8 cellular contexts compared by ENCODE assay signal in the genomic region with DNA sequence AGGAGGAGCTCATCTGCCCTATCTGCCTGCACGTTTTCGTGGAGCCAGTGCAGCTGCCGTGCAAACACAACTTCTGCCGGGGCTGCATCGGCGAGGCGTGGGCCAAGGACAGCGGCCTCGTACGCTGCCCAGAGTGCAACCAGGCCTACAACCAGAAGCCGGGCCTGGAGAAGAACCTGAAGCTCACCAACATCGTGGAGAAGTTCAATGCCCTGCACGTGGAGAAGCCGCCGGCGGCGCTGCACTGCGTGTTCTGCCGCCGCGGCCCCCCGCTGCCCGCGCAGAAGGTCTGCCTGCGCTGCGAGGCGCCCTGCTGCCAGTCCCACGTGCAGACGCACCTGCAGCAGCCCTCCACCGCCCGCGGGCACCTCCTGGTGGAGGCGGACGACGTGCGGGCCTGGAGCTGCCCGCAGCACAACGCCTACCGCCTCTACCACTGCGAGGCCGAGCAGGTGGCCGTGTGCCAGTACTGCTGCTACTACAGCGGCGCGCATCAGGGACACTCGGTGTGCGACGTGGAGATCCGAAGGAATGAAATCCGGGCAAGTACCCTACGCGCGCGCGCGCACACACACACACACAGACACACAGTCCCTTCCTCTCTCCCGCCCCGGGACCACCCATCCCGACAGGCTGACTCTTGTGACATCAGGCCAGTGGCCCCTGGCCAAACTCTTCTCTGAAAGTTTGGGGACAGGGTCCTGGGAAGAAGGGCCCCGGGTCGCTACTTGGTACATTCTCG. TPM values are rescaled to one million over a fixed set of nuclear protein-coding genes. Genes with fewer than 3 reads are reported as not detected.
A peak's percentile ranks its signal among the peaks of the same experiment; 100 is the strongest.
DNase-seq lines count a peak whose midpoint lies in the region; ATAC-seq, FAIRE-seq and TF ChIP-seq lines count a peak whose summit lies in the region.

No MANE protein-coding gene starts in this region.

- peak; percentile 57 for TF ChIP-seq CTCF in D721Med (IDR thresholded peaks at IDR 0.05; ENCODE audit: insufficient read depth, missing control alignments)

- H3K9ac ChIP-seq in HUES64 (ENCODE audit: low read depth, low read length): peak overlapping the region; percentile 51

- POLR2A ChIA-PET in naive thymus-derived CD8-positive, alpha-beta T cell (lab: Charles Lee): interaction anchor here (0.6 to 15.9 kb wide), 30 partner anchors 9 to 636 kb away, joined by 3 to 624 read pairs (median 6); partner anchors contain the start of genes ACTR1A, ARL3, C10orf95 and CNNM2

- DNase-seq in D721Med (ENCODE audit: insufficient read length, low spot score): no peak
- peak; percentile 94 for DNase-seq in OCI-M1 (lab: John Stamatoyannopoulos, UW)
- peak; percentile 68 to 72 for DNase-seq in activated T-helper 1 cell treated with anti-CD3 and anti-CD28 coated beads, Interleukin-2, amount 50 U/mL, for 16 hours (ENCODE audit: low read depth in 1 of 2, low spot score in 1 of 2)
- DNase-seq in fibroblast of gingiva (ENCODE audit: low read depth): peak; percentile 78
- peak; percentile 74 to 91 (median 81) for DNase-seq in naive thymus-derived CD8-positive, alpha-beta T cell
- peak; percentile 84 for DNase-seq in stimulated activated naive CD8-positive, alpha-beta T cell treated with anti-CD3 and anti-CD28 coated beads, Interleukin-15, Interleukin-2, amounts not matched to agents 100 U/mL and 50 U/mL, for 24 hours

- H3K27me3 ChIP-seq in HUES64 (ENCODE audit: insufficient read depth, low read length): no peaks in the 10 kb centered on the region

- WGBS in HUES64: under 1% methylated on average over 62 of the region's 62 CpGs

- no peak for FAIRE-seq in D721Med (lab: Jason Lieb, UNC)

- H3K36me3 ChIP-seq in HUES64 (ENCODE audit: insufficient read depth, low read length): peaks cover 3% of the 10 kb centered on the region; the same call in 1 of the 2 replicates

- peak overlapping the region; percentile 67 for H3K4me3 ChIP-seq in HUES64 (ENCODE audit: low read length)

- ATAC-seq in naive thymus-derived CD8-positive, alpha-beta T cell: peak; percentile 46 to 50
- ATAC-seq in stimulated activated naive CD8-positive, alpha-beta T cell treated with anti-CD3 and anti-CD28 coated beads, Interleukin-15, Interleukin-2, amounts not matched to agents 100 U/mL and 50 U/mL, for 24 hours: peak; percentile 3
- ATAC-seq in HG02884 (IDR thresholded peaks at IDR 0.05; ENCODE audit: unreplicated experiment): no peak

- peaks cover 37 to 46% (median 41%) of the 10 kb centered on the region in 4 donors for H3K4me1 Mint-ChIP-seq in naive thymus-derived CD8-positive, alpha-beta T cell

- H3K27me3 Mint-ChIP-seq in naive thymus-derived CD8-positive, alpha-beta T cell: no peaks in the 10 kb centered on the region

- no peaks in the 10 kb centered on the region for H3K9me3 ChIP-seq in HUES64 (ENCODE audit: insufficient read depth, low read depth, low read length)

- H3K4me3 Mint-ChIP-seq in naive thymus-derived CD8-positive, alpha-beta T cell: peak overlapping the region; percentile 92 to 99 (median 98)

- peaks cover 31% of the 10 kb centered on the region for H3K4me1 ChIP-seq in HUES64 (ENCODE audit: insufficient read depth, low read length)

- no peaks in the 10 kb centered on the region for H3K9me3 Mint-ChIP-seq in naive thymus-derived CD8-positive, alpha-beta T cell

- peak overlapping the region; percentile 92 to 99 (median 97) for H3K27ac Mint-ChIP-seq in naive thymus-derived CD8-positive, alpha-beta T cell

- peaks cover 0 to 3% (median 0%) of the 10 kb centered on the region in 3 donors for H3K36me3 Mint-ChIP-seq in naive thymus-derived CD8-positive, alpha-beta T cell

- peak overlapping the region; percentile 47; the same call in 1 of the 2 replicates for H3K27ac ChIP-seq in HUES64 (ENCODE audit: low read depth, low read length)

RNA-seq across cellular contexts. Expression of gene TRIM8, which starts 0.5 kb away (rescaled TPM):
- 25.3 TPM for polyA plus RNA-seq in HUES64 (2013, experiment 1 of 2)
- 23.8 TPM for polyA plus RNA-seq in HUES64 (2013, experiment 2 of 2)
- 10 to 100 TPM; 61.4 to 67.3 TPM for total RNA-seq in naive thymus-derived CD8-positive, alpha-beta T cell
- 10 to 100 TPM; 27.5 to 53.2 (median 34.7) TPM for polyA plus RNA-seq in naive thymus-derived CD8-positive, alpha-beta T cell
